Comparison of ENCODE assay signal across 1 cellular context in the genomic region with DNA sequence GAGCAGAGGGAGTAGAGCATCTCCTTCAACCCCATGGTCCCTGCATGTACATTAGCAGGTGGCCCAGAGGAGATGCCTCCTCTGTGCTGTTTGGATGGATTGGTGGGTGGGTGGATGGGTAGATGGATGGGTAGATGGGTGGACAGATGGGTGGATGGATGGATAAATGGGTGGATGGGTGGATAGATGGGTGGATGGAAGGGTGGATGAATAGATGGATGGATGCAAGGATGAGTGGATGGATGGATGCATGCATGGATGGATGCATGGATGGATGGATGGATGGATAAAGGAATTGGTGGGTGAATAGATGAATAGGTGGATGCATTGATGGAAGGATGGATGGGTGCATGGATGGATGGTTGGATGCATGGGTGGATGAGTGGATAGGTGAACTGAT.
A peak's percentile ranks its signal among the peaks of the same experiment; 100 is the strongest.
TF ChIP-seq lines count a peak whose summit lies in the region.

No MANE protein-coding gene starts in this region.

TF ChIP-seq in K562, 482 proteins besides CTCF, POLR2A, EP300 and RAD21:
- TF ChIP-seq, protein P1, sequence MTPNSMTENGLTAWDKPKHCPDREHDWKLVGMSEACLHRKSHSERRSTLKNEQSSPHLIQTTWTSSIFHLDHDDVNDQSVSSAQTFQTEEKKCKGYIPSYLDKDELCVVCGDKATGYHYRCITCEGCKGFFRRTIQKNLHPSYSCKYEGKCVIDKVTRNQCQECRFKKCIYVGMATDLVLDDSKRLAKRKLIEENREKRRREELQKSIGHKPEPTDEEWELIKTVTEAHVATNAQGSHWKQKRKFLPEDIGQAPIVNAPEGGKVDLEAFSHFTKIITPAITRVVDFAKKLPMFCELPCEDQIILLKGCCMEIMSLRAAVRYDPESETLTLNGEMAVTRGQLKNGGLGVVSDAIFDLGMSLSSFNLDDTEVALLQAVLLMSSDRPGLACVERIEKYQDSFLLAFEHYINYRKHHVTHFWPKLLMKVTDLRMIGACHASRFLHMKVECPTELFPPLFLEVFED (CRISPR knock-in tag; conservative IDR thresholded peaks at IDR 0.05): 0 out of 2 replicates have a peak, but pooled peaks have one; percentile 28
- TF ChIP-seq, protein P2, sequence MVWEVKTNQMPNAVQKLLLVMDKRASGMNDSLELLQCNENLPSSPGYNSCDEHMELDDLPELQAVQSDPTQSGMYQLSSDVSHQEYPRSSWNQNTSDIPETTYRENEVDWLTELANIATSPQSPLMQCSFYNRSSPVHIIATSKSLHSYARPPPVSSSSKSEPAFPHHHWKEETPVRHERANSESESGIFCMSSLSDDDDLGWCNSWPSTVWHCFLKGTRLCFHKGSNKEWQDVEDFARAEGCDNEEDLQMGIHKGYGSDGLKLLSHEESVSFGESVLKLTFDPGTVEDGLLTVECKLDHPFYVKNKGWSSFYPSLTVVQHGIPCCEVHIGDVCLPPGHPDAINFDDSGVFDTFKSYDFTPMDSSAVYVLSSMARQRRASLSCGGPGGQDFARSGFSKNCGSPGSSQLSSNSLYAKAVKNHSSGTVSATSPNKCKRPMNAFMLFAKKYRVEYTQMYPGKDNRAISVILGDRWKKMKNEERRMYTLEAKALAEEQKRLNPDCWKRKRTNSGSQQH (CRISPR knock-in tag; IDR thresholded peaks at IDR 0.05): 0 out of 2 replicates have a peak, but pooled peaks have one; percentile 23
- TF ChIP-seq, protein P3, sequence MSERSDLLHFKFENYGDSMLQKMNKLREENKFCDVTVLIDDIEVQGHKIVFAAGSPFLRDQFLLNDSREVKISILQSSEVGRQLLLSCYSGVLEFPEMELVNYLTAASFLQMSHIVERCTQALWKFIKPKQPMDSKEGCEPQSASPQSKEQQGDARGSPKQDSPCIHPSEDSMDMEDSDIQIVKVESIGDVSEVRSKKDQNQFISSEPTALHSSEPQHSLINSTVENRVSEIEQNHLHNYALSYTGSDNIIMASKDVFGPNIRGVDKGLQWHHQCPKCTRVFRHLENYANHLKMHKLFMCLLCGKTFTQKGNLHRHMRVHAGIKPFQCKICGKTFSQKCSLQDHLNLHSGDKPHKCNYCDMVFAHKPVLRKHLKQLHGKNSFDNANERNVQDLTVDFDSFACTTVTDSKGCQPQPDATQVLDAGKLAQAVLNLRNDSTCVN (CRISPR knock-in tag; IDR thresholded peaks at IDR 0.05): 0 out of 2 replicates have a peak, but pooled peaks have one; percentile 33
TF ChIP-seq in K562: peak in this region for 3; not testable (repeated sequence) for 479.
